ENCODE assay signal across 8 cellular contexts in genomic region chr6:108561742-108562502, GRCh38. TPM values are rescaled to one million over a fixed set of nuclear protein-coding genes. Genes with fewer than 3 reads are reported as not detected.
DNase-seq lines count a peak whose midpoint lies in the region; ATAC-seq and TF ChIP-seq lines count a peak whose summit lies in the region.

No MANE protein-coding gene starts in this region.

- TF ChIP-seq EP300 in neural cell (conservative IDR thresholded peaks at IDR 0.05; ENCODE audit: poor library complexity, severe bottlenecking) = no peak

- H3K9ac ChIP-seq in neural cell (ENCODE audit: low read length) = peak overlapping the region; percentile 97

- H3K4me3 Mint-ChIP-seq in T-helper 17 cell = peak overlapping the region; percentile 86

- peaks cover 19 to 60% (median 26%) of the 10 kb centered on the region in 3 donors for H3K4me1 ChIP-seq in esophagus squamous epithelium

- H3K9me3 ChIP-seq in T-helper 17 cell (ENCODE audit: control insufficient read depth, low read length, poor library complexity, severe bottlenecking) (no peaks in the 10 kb centered on the region), esophagus squamous epithelium (no peaks in the 10 kb centered on the region), neural cell (ENCODE audit: low read length) (no peaks in the 10 kb centered on the region)

- H4K20me1 ChIP-seq in neural cell (ENCODE audit: insufficient read depth) = peaks cover 22% of the 10 kb centered on the region

- H3K27me3 Mint-ChIP-seq in T-helper 17 cell = no peaks in the 10 kb centered on the region

- peak; percentile 64 for DNase-seq in NCI-H82 (lab: John Stamatoyannopoulos, UW)
- DNase-seq in NCI-H82 treated with DMSO at 0.1 percent for 48 hours (lab: John Stamatoyannopoulos, UW; ENCODE audit: unreplicated experiment) = no peak
- DNase-seq in T-helper 17 cell = no peak
- no peak for DNase-seq in esophagus squamous epithelium (lab: John Stamatoyannopoulos, UW)
- DNase-seq in effector CD4-positive, alpha-beta T cell = no peak
- no peak for DNase-seq in NCI-H1930 (lab: John Stamatoyannopoulos, UW)

- no peaks in the 10 kb centered on the region for H3K36me3 Mint-ChIP-seq in T-helper 17 cell (ENCODE audit: low read depth)

- H3K79me2 ChIP-seq in neural cell (replicated peaks; ENCODE audit: insufficient read depth, low read length) = peaks cover 50% of the 10 kb centered on the region

- peak overlapping the region; percentile 85 for H3K27ac Mint-ChIP-seq in T-helper 17 cell

- H3K4me1 Mint-ChIP-seq in T-helper 17 cell = peaks cover 44% of the 10 kb centered on the region

- no peak for TF ChIP-seq RAD21 in neural cell (conservative IDR thresholded peaks at IDR 0.05)

- H3K4me2 ChIP-seq in neural cell (ENCODE audit: low read length) = peak overlapping the region; percentile 45

- WGBS in esophagus squamous epithelium, 2 donors = 9 to 24% methylated on average over 17 to 25 of the region's 46 CpGs

- H3K27me3 ChIP-seq in esophagus squamous epithelium (no peaks in the 10 kb centered on the region), neural cell (ENCODE audit: insufficient read depth, low read depth, low read length) (no peaks in the 10 kb centered on the region)

- no peaks in the 10 kb centered on the region for H3F3A ChIP-seq in neural cell (ENCODE audit: insufficient read depth, low read length, poor library complexity, severe bottlenecking)

- H3K36me3 ChIP-seq in esophagus squamous epithelium (peaks cover 0 to 7% (median 0%) of the 10 kb centered on the region in 3 donors), neural cell (ENCODE audit: insufficient read depth, low read length) (no peaks in the 10 kb centered on the region)

- H3K4me3 ChIP-seq in esophagus squamous epithelium = peak overlapping the region; percentile 69 to 98 (median 80)
- peak overlapping the region; percentile 99 for H3K4me3 ChIP-seq in neural cell (ENCODE audit: low read length)

- intact Hi-C loops in esophagus squamous epithelium (cut with DNase I) = loop anchor here (10.0 kb wide), 1 partner anchor 93 kb away; no protein-coding TSS in a partner anchor

- no peaks in the 10 kb centered on the region for H3K9me2 ChIP-seq in neural cell (ENCODE audit: insufficient read depth, low read length)

- no peak overlapping the region for H2AFZ ChIP-seq in neural cell (ENCODE audit: low read depth, low read length)

- H3K27ac ChIP-seq in esophagus squamous epithelium = peak overlapping the region; percentile 95 to 100 (median 98)
- H3K27ac ChIP-seq in neural cell (ENCODE audit: low read length) = peak overlapping the region; percentile 4

- no peak for TF ChIP-seq CTCF in esophagus squamous epithelium (IDR thresholded peaks at IDR 0.05)
- no peak for TF ChIP-seq CTCF in neural cell (IDR thresholded peaks at IDR 0.05; ENCODE audit: poor library complexity, severe bottlenecking)

- no peak for TF ChIP-seq POLR2A in esophagus squamous epithelium (IDR thresholded peaks at IDR 0.05)

- ATAC-seq in T-helper 17 cell (no peak), GM18909 (IDR thresholded peaks at IDR 0.05; ENCODE audit: poor library complexity, unreplicated experiment) (no peak)

TF ChIP-seq in neural cell, 6 proteins besides CTCF, POLR2A, EP300 and RAD21:
- no peak for TF ChIP-seq EZH2 (IDR thresholded peaks at IDR 0.05; ENCODE audit: borderline replicate concordance, insufficient read depth, low read length, poor library complexity, severe bottlenecking)
- TF ChIP-seq POLR2AphosphoS5 (IDR thresholded peaks at IDR 0.05) = no peak
- TF ChIP-seq, protein P1, sequence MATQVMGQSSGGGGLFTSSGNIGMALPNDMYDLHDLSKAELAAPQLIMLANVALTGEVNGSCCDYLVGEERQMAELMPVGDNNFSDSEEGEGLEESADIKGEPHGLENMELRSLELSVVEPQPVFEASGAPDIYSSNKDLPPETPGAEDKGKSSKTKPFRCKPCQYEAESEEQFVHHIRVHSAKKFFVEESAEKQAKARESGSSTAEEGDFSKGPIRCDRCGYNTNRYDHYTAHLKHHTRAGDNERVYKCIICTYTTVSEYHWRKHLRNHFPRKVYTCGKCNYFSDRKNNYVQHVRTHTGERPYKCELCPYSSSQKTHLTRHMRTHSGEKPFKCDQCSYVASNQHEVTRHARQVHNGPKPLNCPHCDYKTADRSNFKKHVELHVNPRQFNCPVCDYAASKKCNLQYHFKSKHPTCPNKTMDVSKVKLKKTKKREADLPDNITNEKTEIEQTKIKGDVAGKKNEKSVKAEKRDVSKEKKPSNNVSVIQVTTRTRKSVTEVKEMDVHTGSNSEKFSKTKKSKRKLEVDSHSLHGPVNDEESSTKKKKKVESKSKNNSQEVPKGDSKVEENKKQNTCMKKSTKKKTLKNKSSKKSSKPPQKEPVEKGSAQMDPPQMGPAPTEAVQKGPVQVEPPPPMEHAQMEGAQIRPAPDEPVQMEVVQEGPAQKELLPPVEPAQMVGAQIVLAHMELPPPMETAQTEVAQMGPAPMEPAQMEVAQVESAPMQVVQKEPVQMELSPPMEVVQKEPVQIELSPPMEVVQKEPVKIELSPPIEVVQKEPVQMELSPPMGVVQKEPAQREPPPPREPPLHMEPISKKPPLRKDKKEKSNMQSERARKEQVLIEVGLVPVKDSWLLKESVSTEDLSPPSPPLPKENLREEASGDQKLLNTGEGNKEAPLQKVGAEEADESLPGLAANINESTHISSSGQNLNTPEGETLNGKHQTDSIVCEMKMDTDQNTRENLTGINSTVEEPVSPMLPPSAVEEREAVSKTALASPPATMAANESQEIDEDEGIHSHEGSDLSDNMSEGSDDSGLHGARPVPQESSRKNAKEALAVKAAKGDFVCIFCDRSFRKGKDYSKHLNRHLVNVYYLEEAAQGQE (IDR thresholded peaks at IDR 0.05; ENCODE audit: borderline replicate concordance) = no peak
- no peak for TF ChIP-seq MXI1 (conservative IDR thresholded peaks at IDR 0.05; ENCODE audit: poor library complexity, severe bottlenecking)
- no peak for TF ChIP-seq TAF1 (IDR thresholded peaks at IDR 0.05; ENCODE audit: low read depth)

RNA-seq across cellular contexts. Expression of gene FOXO3, which starts 1.2 kb away (rescaled TPM):
- 10 to 100 TPM; 22.6 to 34.1 TPM for total RNA-seq in T-helper 17 cell
- total RNA-seq in esophagus squamous epithelium = 10 to 100 TPM; 30.3 to 80.7 (median 34.3) TPM
- 21.3 and 22.6 TPM in 2 replicates for polyA plus RNA-seq in neural cell
- polyA minus RNA-seq in neural cell = 58.9 TPM in 2 replicates
